Comparison of ENCODE assay signal across 9 cellular contexts in genomic region chr15:99486371-99487336, GRCh38.
DNase-seq lines count a peak whose midpoint lies in the region; ATAC-seq, FAIRE-seq and TF ChIP-seq lines count a peak whose summit lies in the region.
"Had no signal": no experiment of that assay in that cellular context is flagged by ENCODE, and none has a peak within 500 bp of the region (broad histone marks: within the 10 kb centered on the region; RNA-seq: fewer than 3 reads in every experiment).

No MANE protein-coding gene starts in this region.

- peaks cover 20% of the 10 kb centered on the region for H3K27me3 Mint-ChIP-seq in type B pancreatic cell

- no peaks in the 10 kb centered on the region for H3K9me1 ChIP-seq in endothelial cell of umbilical vein (replicated peaks; ENCODE audit: control insufficient read depth, extremely low read depth, insufficient read depth, low read length)

- CTCF ChIA-PET in endothelial cell of umbilical vein (lab: Charles Lee): interaction anchor here (1.0 to 3.8 kb wide), 10 partner anchors 8 to 218 kb away, joined by 3 to 24 read pairs (median 6); no protein-coding TSS in a partner anchor

- ATAC-seq in RWPE2 (ENCODE audit: low read depth): peak; percentile 77
- no peak for ATAC-seq in GM21526 (IDR thresholded peaks at IDR 0.05; ENCODE audit: low FRiP score, unreplicated experiment)

- FAIRE-seq in endothelial cell of umbilical vein (lab: Jason Lieb, UNC): peak; percentile 78

- no TSS peak for BruUV-seq in endothelial cell of umbilical vein (replicated peaks; lab: Mats Ljungman, UMichigan)

- in situ Hi-C loops in GM23248 (cut with MboI): no loop called here

- H2AK5ac ChIP-seq in mesendoderm (ENCODE audit: low read length): no peak overlapping the region

- dilution Hi-C loops in endothelial cell of umbilical vein (cut with MboI; ENCODE audit: extremely low pct_ligation_motif_present, low sequenced_read_pairs): no loop called here

- no peaks in the 10 kb centered on the region for H3K27me3 ChIP-seq in ACC112 (ENCODE audit: insufficient read depth, low read length)
- no peaks in the 10 kb centered on the region for H3K27me3 ChIP-seq in GM23248 (replicated peaks; ENCODE audit: insufficient read depth)
- H3K27me3 ChIP-seq in RWPE2 (ENCODE audit: insufficient read depth, poor library complexity, severe bottlenecking): no peaks in the 10 kb centered on the region
- no peaks in the 10 kb centered on the region for H3K27me3 ChIP-seq in endothelial cell of umbilical vein (ENCODE audit: control insufficient read depth in 2 of 2, insufficient read depth in 2 of 2, low read length in 2 of 2)
- no peaks in the 10 kb centered on the region for H3K27me3 ChIP-seq in mesendoderm (ENCODE audit: insufficient read depth, low read length, poor library complexity)

- peak overlapping the region; percentile 87 for H3K56ac ChIP-seq in mesendoderm (ENCODE audit: low read length)

- peaks cover 20% of the 10 kb centered on the region for H3K4me1 Mint-ChIP-seq in type B pancreatic cell (ENCODE audit: unreplicated experiment)

- H3K36me3 Mint-ChIP-seq in type B pancreatic cell: no peaks in the 10 kb centered on the region

- H3K4me1 ChIP-seq in ACC112 (ENCODE audit: control insufficient read depth, insufficient read depth, low read length, unreplicated experiment) (peaks cover 11% of the 10 kb centered on the region), GM23248 (ENCODE audit: insufficient read depth) (peaks cover 13% of the 10 kb centered on the region), RWPE2 (ENCODE audit: insufficient read depth, poor library complexity, severe bottlenecking) (no peaks in the 10 kb centered on the region), endothelial cell of umbilical vein (ENCODE audit: control insufficient read depth, extremely low read depth, insufficient read depth, low read length) (peaks cover 18% of the 10 kb centered on the region), mesendoderm (ENCODE audit: control insufficient read depth, low read depth, low read length) (peaks cover 11% of the 10 kb centered on the region)

- DNase-seq in GM23248 (peak; percentile 91), RWPE2 (ENCODE audit: low spot score) (no peak), endothelial cell of umbilical vein (ENCODE audit: low read depth, low spot score) (peak; percentile 61), mesendoderm (peak; percentile 49), type B pancreatic cell (ENCODE audit: extremely low spot score, unreplicated experiment) (no peak)
- DNase-seq in stimulated activated naive CD4-positive, alpha-beta T cell treated with Interleukin-2 at 50 U/mL for 16 hours (lab: John Stamatoyannopoulos, UW): no peak

- H2AFZ ChIP-seq in ACC112 (ENCODE audit: low read length, unreplicated experiment) (peak overlapping the region; percentile 36), GM23248 (peak overlapping the region; percentile 90), endothelial cell of umbilical vein (ENCODE audit: low read depth, low read length) (peak overlapping the region; percentile 86)

- no peak overlapping the region for H3K23ac ChIP-seq in mesendoderm (ENCODE audit: low read length)

- no peak overlapping the region for H3K4ac ChIP-seq in mesendoderm (ENCODE audit: low read depth, low read length)

- H2BK5ac ChIP-seq in mesendoderm (ENCODE audit: low read length): no peak overlapping the region

- H3K27ac Mint-ChIP-seq in type B pancreatic cell: peak overlapping the region; percentile 44

- H3K18ac ChIP-seq in mesendoderm (ENCODE audit: low read length): no peak overlapping the region

- no peak for TF ChIP-seq POLR2A in endothelial cell of umbilical vein (IDR thresholded peaks at IDR 0.05; ENCODE audit: low read depth, low read length)

- H3K4me2 ChIP-seq in GM23248 (ENCODE audit: unreplicated experiment) (peak overlapping the region; percentile 79), endothelial cell of umbilical vein (ENCODE audit: insufficient read depth, low read length) (peak overlapping the region; percentile 78), mesendoderm (ENCODE audit: low read length) (peak overlapping the region; percentile 91)

- H3K27ac ChIP-seq in ACC112 (ENCODE audit: low read depth, low read length): peak overlapping the region; percentile 59; the same call in 1 of the 2 replicates
- H3K27ac ChIP-seq in GM23248: peak overlapping the region; percentile 55
- H3K27ac ChIP-seq in RWPE2 (ENCODE audit: poor library complexity, severe bottlenecking): no peak overlapping the region
- no peak overlapping the region for H3K27ac ChIP-seq in endothelial cell of umbilical vein (ENCODE audit: insufficient read depth, low read depth, low read length)
- H3K27ac ChIP-seq in mesendoderm (ENCODE audit: low read depth, low read length): no peak overlapping the region
- H3K27ac ChIP-seq: epithelial cell of prostate had no signal

- peaks cover 10% of the 10 kb centered on the region for H3K9me3 Mint-ChIP-seq in type B pancreatic cell

- H3K9me2 ChIP-seq in GM23248 (ENCODE audit: insufficient read depth): no peaks in the 10 kb centered on the region

- TF ChIP-seq CTCF in RWPE2 (IDR thresholded peaks at IDR 0.05; ENCODE audit: poor library complexity, severe bottlenecking) (no peak), endothelial cell of umbilical vein (IDR thresholded peaks at IDR 0.05; ENCODE audit: extremely low read depth in 1 of 2, insufficient read depth in 1 of 2, low read depth in 1 of 2, low read length in 2 of 2) (no peak), type B pancreatic cell (conservative IDR thresholded peaks at IDR 0.05) (no peak)

- peak overlapping the region; percentile 86 for H3K4me3 Mint-ChIP-seq in type B pancreatic cell

- no peaks in the 10 kb centered on the region for H3K36me3 ChIP-seq in ACC112 (ENCODE audit: insufficient read depth, low read length)
- H3K36me3 ChIP-seq in GM23248 (ENCODE audit: low read depth): no peaks in the 10 kb centered on the region
- H3K36me3 ChIP-seq in RWPE2 (ENCODE audit: low read depth): no peaks in the 10 kb centered on the region
- no peaks in the 10 kb centered on the region for H3K36me3 ChIP-seq in endothelial cell of umbilical vein (ENCODE audit: control insufficient read depth in 2 of 2, extremely low read depth in 1 of 2, insufficient read depth in 2 of 2, low read length in 2 of 2)
- H3K36me3 ChIP-seq in mesendoderm (ENCODE audit: control insufficient read depth, insufficient read depth, low read length): no peaks in the 10 kb centered on the region

- H2BK120ac ChIP-seq in mesendoderm (ENCODE audit: low read depth, low read length): no peak overlapping the region

- H3K9ac ChIP-seq in GM23248 (peak overlapping the region; percentile 69), endothelial cell of umbilical vein (replicated peaks; ENCODE audit: extremely low read depth, insufficient read depth, low read length) (peak overlapping the region; percentile 49), mesendoderm (ENCODE audit: low read length) (peak overlapping the region; percentile 67)

- H3K79me2 ChIP-seq in ACC112 (ENCODE audit: control insufficient read depth, insufficient read depth, low read length, unreplicated experiment) (no peaks in the 10 kb centered on the region), GM23248 (ENCODE audit: insufficient read depth) (no peaks in the 10 kb centered on the region), endothelial cell of umbilical vein (ENCODE audit: control insufficient read depth, insufficient read depth, low read length) (no peaks in the 10 kb centered on the region), mesendoderm (ENCODE audit: control insufficient read depth, insufficient read depth, low read length) (no peaks in the 10 kb centered on the region)

- H2BK15ac ChIP-seq in mesendoderm (replicated peaks; ENCODE audit: low read depth): no peak overlapping the region

- H3K9me3 ChIP-seq in GM23248 (ENCODE audit: low read depth): no peaks in the 10 kb centered on the region
- H3K9me3 ChIP-seq in RWPE2 (ENCODE audit: severe bottlenecking): no peaks in the 10 kb centered on the region
- H3K9me3 ChIP-seq in endothelial cell of umbilical vein (replicated peaks; ENCODE audit: control insufficient read depth, insufficient read depth, low read length): no peaks in the 10 kb centered on the region

- H4K8ac ChIP-seq in mesendoderm (ENCODE audit: low read depth, low read length): no peak overlapping the region

- 3 to 6% methylated on average over 21 to 31 of the region's 31 CpGs for WGBS in GM23248 (ENCODE audit: low coverage in 1 of 2, low lambda C conversion rate in 2 of 2, missing lambda C conversion rate in 2 of 2), 2 experiments
- WGBS in mesendoderm (ENCODE audit: extremely low coverage, insufficient coverage, low lambda C conversion rate): no CpG with 5 or more reads among the region's 31 CpGs

- no peaks in the 10 kb centered on the region for H3K79me1 ChIP-seq in mesendoderm (ENCODE audit: low read length)

- POLR2A ChIA-PET in endothelial cell of umbilical vein (lab: Charles Lee): no interaction called here

- intact Hi-C loops in endothelial cell of umbilical vein (cut with micrococcal nuclease): loop anchor here (1.0 to 5.0 kb wide), 3 partner anchors 10 to 144 kb away; partner anchors contain the start of gene MEF2A

- H3K4me3 ChIP-seq in ACC112 (ENCODE audit: low read depth, low read length): peak overlapping the region; percentile 68
- peak overlapping the region; percentile 61 for H3K4me3 ChIP-seq in GM23248
- no peak overlapping the region for H3K4me3 ChIP-seq in RWPE2 (ENCODE audit: severe bottlenecking)
- peak overlapping the region; percentile 26 to 53 (median 32) for H3K4me3 ChIP-seq in endothelial cell of umbilical vein (replicated peaks in 1 of 3; ENCODE audit: insufficient read depth in 1 of 3, low read depth in 1 of 3, low read length in 3 of 3)
- H3K4me3 ChIP-seq in mesendoderm (ENCODE audit: low read length): peak overlapping the region; percentile 33

- H4K20me1 ChIP-seq in GM23248 (ENCODE audit: insufficient read depth): no peaks in the 10 kb centered on the region
- no peaks in the 10 kb centered on the region for H4K20me1 ChIP-seq in endothelial cell of umbilical vein (replicated peaks; ENCODE audit: control insufficient read depth, extremely low read depth, insufficient read depth, low read length)

- H3F3A ChIP-seq in GM23248 (ENCODE audit: insufficient read depth): 0 out of 2 replicates have a peak, but pooled peaks cover 7% of the 10 kb centered on the region

- no peak overlapping the region for H4K5ac ChIP-seq in mesendoderm (ENCODE audit: low read length)

TF ChIP-seq in endothelial cell of umbilical vein, 7 proteins besides CTCF, POLR2A, EP300 and RAD21 (continues in another document):
- TF ChIP-seq FOS (IDR thresholded peaks at IDR 0.05; ENCODE audit: borderline replicate concordance, insufficient read depth, low read length): no peak
- no peak for TF ChIP-seq JUN (IDR thresholded peaks at IDR 0.05; ENCODE audit: borderline replicate concordance, insufficient read depth, insufficient read length, low read depth)
- no peak for TF ChIP-seq EZH2 (IDR thresholded peaks at IDR 0.05; ENCODE audit: borderline replicate concordance, low read depth, low read length, severe bottlenecking)
- TF ChIP-seq MAX (IDR thresholded peaks at IDR 0.05; ENCODE audit: insufficient read depth, insufficient read length): no peak
- no peak for TF ChIP-seq MYC (IDR thresholded peaks at IDR 0.05; ENCODE audit: low read depth, low read length)

Comparison
In these comparisons a context has a peak if more than half of its experiments do, and no peak if none do; other contexts are left out.
1. H2AFZ ChIP-seq: peak in every context shown above with its lines; median percentile 90 in GM23248; 86 in endothelial cell of umbilical vein; 36 in ACC112.
2. H3K27ac ChIP-seq: peak in ACC112 (single experiment) and GM23248 (single experiment); none in RWPE2 (single experiment), endothelial cell of umbilical vein (single experiment) and mesendoderm (single experiment).
3. DNase-seq: peak in GM23248 (single experiment), endothelial cell of umbilical vein (single experiment) and mesendoderm (single experiment); none in RWPE2 (single experiment), type B pancreatic cell (single experiment) and stimulated activated naive CD4-positive, alpha-beta T cell treated with Interleukin-2 at 50 U/mL for 16 hours (single experiment).
4. Peak in every context shown above with its lines, with median percentiles within 50 percentile points of each other: H3K4me2 ChIP-seq and H3K9ac ChIP-seq.